In the genomic region with DNA sequence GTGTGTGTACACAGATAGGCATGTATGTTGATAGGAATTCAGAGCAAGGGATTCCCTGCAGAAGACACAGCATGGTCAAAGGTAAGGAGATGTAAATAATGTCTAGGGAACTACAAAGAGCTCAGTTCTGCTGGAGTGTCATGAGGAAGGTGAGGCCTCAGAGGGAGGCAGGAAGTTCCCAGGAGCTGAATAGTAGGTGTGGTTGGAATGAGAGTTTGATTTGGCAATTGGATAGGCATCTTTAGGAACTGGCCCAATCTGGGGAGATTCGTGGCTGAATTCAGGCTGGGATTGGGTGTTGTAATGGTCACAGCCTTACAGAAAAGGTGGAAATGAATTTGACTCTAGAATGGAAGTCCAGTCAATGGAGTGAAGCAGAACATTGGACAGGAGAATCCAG, we compare ENCODE assay signal across 30 cellular contexts.
"Had no signal": no experiment of that assay in that cellular context is flagged by ENCODE, and none has a peak within 500 bp of the region (broad histone marks: within the 10 kb centered on the region; RNA-seq: fewer than 3 reads in every experiment).

No MANE protein-coding gene starts in this region.

- H3K27ac ChIP-seq: brain microvascular endothelial cell, epithelial cell of prostate, esophagus squamous epithelium, gastroesophageal sphincter, heart right ventricle had no signal

- H3K27ac Mint-ChIP-seq: activated CD4-positive, alpha-beta memory T cell treated with anti-CD3 and anti-CD28 coated beads, Interleukin-2, amount 10 ng/mL, durations not matched to agents 7 days and 5 days; activated CD4-positive, alpha-beta T cell treated with anti-CD3 and anti-CD28 coated beads, Interleukin-2, amount 10 ng/mL, durations not matched to agents 7 days and 5 days; activated naive CD8-positive, alpha-beta T cell; activated T-helper 17 cell treated with anti-CD3 and anti-CD28 coated beads, Interleukin-2, amount 50 U/mL, for 72 hours; effector memory CD8-positive, alpha-beta T cell had no signal

- H3K9me3 Mint-ChIP-seq: activated CD4-positive, alpha-beta memory T cell treated with anti-CD3 and anti-CD28 coated beads, Interleukin-2, amount 10 ng/mL, durations not matched to agents 7 days and 5 days; activated CD4-positive, alpha-beta T cell treated with anti-CD3 and anti-CD28 coated beads, Interleukin-2, amount 10 ng/mL, durations not matched to agents 7 days and 5 days; activated T-cell treated with anti-CD3 and anti-CD28 coated beads, Interleukin-2, amount 50 U/mL, for 4 hours; activated T-helper 17 cell treated with anti-CD3 and anti-CD28 coated beads, Interleukin-2, amount 50 U/mL, for 72 hours; effector memory CD8-positive, alpha-beta T cell had no signal

- FAIRE-seq: astrocyte, colon had no signal

- H3K9me3 ChIP-seq: esophagus squamous epithelium, gastroesophageal sphincter, heart right ventricle had no signal

- H3K36me3 ChIP-seq: brain microvascular endothelial cell, esophagus squamous epithelium, gastroesophageal sphincter, heart right ventricle had no signal

- H3K27me3 ChIP-seq: brain microvascular endothelial cell, gastroesophageal sphincter had no signal

- H3K36me3 Mint-ChIP-seq: activated naive CD8-positive, alpha-beta T cell had no signal

- DNase-seq: activated CD4-positive, alpha-beta memory T cell treated with anti-CD3 and anti-CD28 coated beads, Interleukin-2, amount 10 ng/mL, durations not matched to agents 7 days and 5 days; activated CD4-positive, alpha-beta T cell treated with anti-CD3 and anti-CD28 coated beads for 4 hours; activated CD4-positive, alpha-beta T cell treated with anti-CD3 and anti-CD28 coated beads, Interleukin-2, amount 10 ng/mL, durations not matched to agents 7 days and 5 days; activated CD4-positive, alpha-beta T cell treated with anti-CD3 and anti-CD28 coated beads, Interleukin-2, amount 50 U/mL, for 4 hours; activated CD4-positive, CD25-positive, alpha-beta regulatory T cell; activated CD4-positive, CD25-positive, alpha-beta regulatory T cell treated with anti-CD3 and anti-CD28 coated beads, Interleukin-2, amount 50 U/mL, for 72 hours; activated CD8-positive, alpha-beta memory T cell treated with anti-CD3 and anti-CD28 coated beads for 24 hours; activated effector memory CD4-positive, alpha-beta T cell treated with Interleukin-2 at 50 U/mL for 16 hours; activated gamma-delta T cell treated with Interleukin-2 at 50 U/mL for 16 hours; activated naive CD4-positive, alpha-beta T cell treated with anti-CD3 and anti-CD28 coated beads, Interleukin-2, amount 50 U/mL, for 16 hours; activated naive CD4-positive, alpha-beta T cell treated with Interleukin-2 at 50 U/mL for 16 hours; activated T-cell treated with anti-CD3 and anti-CD28 coated beads, Interleukin-2, amount 50 U/mL, for 4 hours; amniotic stem cell; anterior cingulate cortex; brain microvascular endothelial cell; caudate nucleus; cortex of kidney; dermis blood vessel endothelial cell; effector CD4-positive, alpha-beta T cell; effector memory CD8-positive, alpha-beta T cell; esophagus squamous epithelium; foreskin melanocyte; heart right ventricle; T-helper 2 cell had no signal

- H3K4me3 Mint-ChIP-seq: activated CD4-positive, alpha-beta memory T cell treated with anti-CD3 and anti-CD28 coated beads, Interleukin-2, amount 10 ng/mL, durations not matched to agents 7 days and 5 days; activated CD4-positive, alpha-beta T cell treated with anti-CD3 and anti-CD28 coated beads, Interleukin-2, amount 10 ng/mL, durations not matched to agents 7 days and 5 days; activated naive CD8-positive, alpha-beta T cell; activated T-cell treated with anti-CD3 and anti-CD28 coated beads, Interleukin-2, amount 50 U/mL, for 4 hours; activated T-helper 17 cell treated with anti-CD3 and anti-CD28 coated beads, Interleukin-2, amount 50 U/mL, for 72 hours; effector memory CD8-positive, alpha-beta T cell had no signal

- H3K4me1 Mint-ChIP-seq: activated T-helper 17 cell treated with anti-CD3 and anti-CD28 coated beads, Interleukin-2, amount 50 U/mL, for 72 hours had no signal

- H3K4me3 ChIP-seq: esophagus squamous epithelium, gastroesophageal sphincter, heart right ventricle had no signal

- ATAC-seq: activated T-cell treated with anti-CD3 and anti-CD28 coated beads, Interleukin-2, amount 50 U/mL, for 4 hours; activated T-helper 17 cell treated with anti-CD3 and anti-CD28 coated beads, Interleukin-2, amount 50 U/mL, for 72 hours; effector memory CD8-positive, alpha-beta T cell; gastroesophageal sphincter; heart right ventricle had no signal
